1 cellular context compared by ENCODE assay signal in genomic region chr6:3905853-3906190, GRCh38.
TF ChIP-seq lines count a peak whose summit lies in the region.

No MANE protein-coding gene starts in this region.

TF ChIP-seq in endothelial cell of umbilical vein, 7 proteins besides CTCF, POLR2A, EP300 and RAD21:
- TF ChIP-seq MAX (IDR thresholded peaks at IDR 0.05; ENCODE audit: insufficient read depth, insufficient read length), result no peak
- no peak for TF ChIP-seq EZH2 (IDR thresholded peaks at IDR 0.05; ENCODE audit: borderline replicate concordance, low read depth, low read length, severe bottlenecking)
- TF ChIP-seq FOS (IDR thresholded peaks at IDR 0.05; ENCODE audit: borderline replicate concordance, insufficient read depth, low read length), result no peak
- TF ChIP-seq MYC (IDR thresholded peaks at IDR 0.05; ENCODE audit: low read depth, low read length), result no peak
- no peak for TF ChIP-seq POLR2AphosphoS5 (IDR thresholded peaks at IDR 0.05; ENCODE audit: insufficient read depth, low read depth, low read length)
